Comparison of ENCODE assay signal across 8 cellular contexts in the genomic region with DNA sequence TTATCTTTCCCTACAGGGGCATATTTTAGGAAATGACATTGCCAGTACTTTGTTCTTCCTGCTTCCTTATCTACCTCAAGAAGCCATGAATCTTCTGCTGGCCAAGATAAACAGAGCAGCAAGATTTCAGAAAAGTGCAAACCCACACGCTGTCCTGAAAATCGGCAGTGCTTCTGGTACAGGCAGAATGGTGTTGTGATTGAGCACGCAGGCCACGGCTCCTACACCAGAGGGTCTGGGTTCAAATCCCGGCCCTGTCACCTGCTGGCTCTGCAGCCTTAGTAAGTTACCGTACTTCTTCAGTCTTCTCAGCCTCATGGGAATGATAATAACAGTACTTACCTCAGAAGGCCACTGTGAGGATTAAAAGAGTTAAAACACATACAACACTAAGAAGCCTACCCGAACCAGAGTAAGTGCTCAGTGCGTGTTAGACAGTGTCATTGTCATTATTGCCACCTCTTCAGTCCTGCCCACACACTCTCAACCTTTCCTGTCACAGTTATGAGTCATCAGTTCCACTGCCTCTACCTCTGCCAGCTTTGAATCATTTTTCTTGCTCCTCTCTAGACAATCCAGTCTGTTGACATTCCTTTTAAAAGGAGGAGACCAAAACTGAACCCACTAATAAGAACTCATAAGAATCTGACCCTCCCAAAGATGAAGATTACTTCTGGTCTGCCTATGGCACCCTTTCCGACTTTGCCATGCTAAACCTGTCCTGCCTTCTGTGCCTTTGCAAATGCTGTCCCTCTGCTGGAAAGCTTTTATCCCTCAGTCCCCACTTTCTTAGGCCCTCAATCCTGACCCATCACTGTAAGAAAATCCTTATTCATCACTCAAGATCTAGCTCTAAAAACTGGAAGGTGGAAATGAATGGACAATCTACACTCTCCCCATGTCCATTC. TPM values are rescaled to one million over a fixed set of nuclear protein-coding genes. Genes with fewer than 3 reads are reported as not detected.
DNase-seq lines count a peak whose midpoint lies in the region; ATAC-seq, FAIRE-seq and TF ChIP-seq lines count a peak whose summit lies in the region.

No MANE protein-coding gene starts in this region.

- H3K27me3 Mint-ChIP-seq in CD4-positive, alpha-beta T cell, result no peaks in the 10 kb centered on the region
- no peaks in the 10 kb centered on the region for H3K27me3 Mint-ChIP-seq in activated CD4-positive, alpha-beta T cell treated with anti-CD3 and anti-CD28 coated beads, Interleukin-2, amount 10 ng/mL, durations not matched to agents 7 days and 5 days

- H3K4me1 Mint-ChIP-seq in CD4-positive, alpha-beta T cell (ENCODE audit: low read depth), result peaks cover 72% of the 10 kb centered on the region
- peaks cover 85% of the 10 kb centered on the region for H3K4me1 Mint-ChIP-seq in activated CD4-positive, alpha-beta T cell treated with anti-CD3 and anti-CD28 coated beads, Interleukin-2, amount 10 ng/mL, durations not matched to agents 7 days and 5 days

- H3K4me1 ChIP-seq in esophagus (ENCODE audit: control insufficient read depth in 2 of 2, insufficient read depth in 2 of 2, low read length in 1 of 2), result peaks cover 0 to 7% of the 10 kb centered on the region in 2 donors
- peaks cover 5 to 8% of the 10 kb centered on the region in 2 donors for H3K4me1 ChIP-seq in small intestine (ENCODE audit: control insufficient read depth in 2 of 2, insufficient read depth in 1 of 2, low read depth in 1 of 2, low read length in 1 of 2)

- peak; percentile 96 for ATAC-seq in CD4-positive, alpha-beta T cell (ENCODE audit: poor library complexity)
- peak; percentile 83 for ATAC-seq in GM21360 (IDR thresholded peaks at IDR 0.05; ENCODE audit: unreplicated experiment)

- intact Hi-C loops in CD4-positive, alpha-beta T cell (cut with DNase I, micrococcal nuclease), result loop anchor here in 1 of 2 experiments (2.0 to 5.0 kb wide), 2 partner anchors 17 to 39 kb away; a partner anchor contains a TSS

- CTCF ChIA-PET in CD4-positive, alpha-beta T cell (lab: Charles Lee), result interaction anchor here (0.8 to 3.1 kb wide), 8 partner anchors 10 to 54 kb away, joined by 3 to 19 read pairs (median 4); a partner anchor contains a TSS
- CTCF ChIA-PET in activated CD4-positive, alpha-beta T cell treated with anti-CD3 and anti-CD28 coated beads, Interleukin-2, amount 10 ng/mL, durations not matched to agents 7 days and 5 days (lab: Charles Lee), result interaction anchor here (0.6 to 2.0 kb wide), 9 partner anchors 9 to 189 kb away, joined by 3 to 7 read pairs (median 3); a partner anchor contains a TSS

- H3K27ac ChIP-seq in CD4-positive, alpha-beta T cell (ENCODE audit: low read depth, low read length), result peak overlapping the region; percentile 42
- peak overlapping the region; percentile 96 to 98 for H3K27ac ChIP-seq in esophagus (ENCODE audit: low read depth in 2 of 2, low read length in 1 of 2)
- peak overlapping the region; percentile 87 to 88 for H3K27ac ChIP-seq in small intestine (ENCODE audit: low read depth in 1 of 2, low read length in 1 of 2)

- peak overlapping the region; percentile 89 for H3K27ac Mint-ChIP-seq in CD4-positive, alpha-beta T cell
- H3K27ac Mint-ChIP-seq in activated CD4-positive, alpha-beta T cell treated with anti-CD3 and anti-CD28 coated beads, Interleukin-2, amount 10 ng/mL, durations not matched to agents 7 days and 5 days, result peak overlapping the region; percentile 91

- no peaks in the 10 kb centered on the region for H3K9me3 Mint-ChIP-seq in CD4-positive, alpha-beta T cell
- no peaks in the 10 kb centered on the region for H3K9me3 Mint-ChIP-seq in activated CD4-positive, alpha-beta T cell treated with anti-CD3 and anti-CD28 coated beads, Interleukin-2, amount 10 ng/mL, durations not matched to agents 7 days and 5 days

- H3K9me3 ChIP-seq in CD4-positive, alpha-beta T cell (ENCODE audit: control insufficient read depth, low read length), result no peaks in the 10 kb centered on the region
- no peaks in the 10 kb centered on the region for H3K9me3 ChIP-seq in esophagus (ENCODE audit: control insufficient read depth in 2 of 2, insufficient read depth in 1 of 2, low read depth in 1 of 2, low read length in 1 of 2)
- no peaks in the 10 kb centered on the region for H3K9me3 ChIP-seq in small intestine (ENCODE audit: control insufficient read depth, low read depth)

- peak overlapping the region; percentile 71 for H3K4me3 Mint-ChIP-seq in CD4-positive, alpha-beta T cell
- peak overlapping the region; percentile 52 for H3K4me3 Mint-ChIP-seq in activated CD4-positive, alpha-beta T cell treated with anti-CD3 and anti-CD28 coated beads, Interleukin-2, amount 10 ng/mL, durations not matched to agents 7 days and 5 days

- POLR2A ChIA-PET in CD4-positive, alpha-beta T cell (lab: Charles Lee), result interaction anchor here (1.0 to 6.4 kb wide), 9 partner anchors 10 to 113 kb away, joined by 3 to 78 read pairs (median 6); a partner anchor contains a TSS
- POLR2A ChIA-PET in activated CD4-positive, alpha-beta T cell treated with anti-CD3 and anti-CD28 coated beads, Interleukin-2, amount 10 ng/mL, durations not matched to agents 7 days and 5 days (lab: Charles Lee), result no interaction called here

- DNase-seq in CD4-positive, alpha-beta T cell, result peak in 7 of 10 experiments; percentile 22 to 56 (median 40)
- DNase-seq in HUDEP-2 (lab: John Stamatoyannopoulos, UW; ENCODE audit: unreplicated experiment in 76 of 76), result peak in 45 of 76 experiments; percentile 3 to 75 (median 36)
- DNase-seq in activated CD4-positive, alpha-beta T cell treated with anti-CD3 and anti-CD28 coated beads, Interleukin-2, amount 10 ng/mL, durations not matched to agents 7 days and 5 days, result peak; percentile 78
- DNase-seq in small intestine, result peak; percentile 91
- no peak for DNase-seq in NCI-H82 treated with DMSO at 0.1 percent for 48 hours (lab: John Stamatoyannopoulos, UW; ENCODE audit: unreplicated experiment)
- DNase-seq in NCI-H1048 (lab: John Stamatoyannopoulos, UW), result no peak

- FAIRE-seq in small intestine (lab: Jason Lieb, UNC), result no peak

- 22 to 35% methylated on average over 9 of the region's 9 CpGs for WGBS in esophagus, 2 donors
- 9 to 35% (median 16%) methylated on average over 9 of the region's 9 CpGs for WGBS in small intestine, 3 donors

- peaks cover 35% of the 10 kb centered on the region for H3K36me3 Mint-ChIP-seq in CD4-positive, alpha-beta T cell (ENCODE audit: low read depth)
- peaks cover 50% of the 10 kb centered on the region for H3K36me3 Mint-ChIP-seq in activated CD4-positive, alpha-beta T cell treated with anti-CD3 and anti-CD28 coated beads, Interleukin-2, amount 10 ng/mL, durations not matched to agents 7 days and 5 days (ENCODE audit: low read depth)

- H3K27me3 ChIP-seq in CD4-positive, alpha-beta T cell (ENCODE audit: control insufficient read depth, insufficient read depth, low read length), result no peaks in the 10 kb centered on the region
- no peaks in the 10 kb centered on the region for H3K27me3 ChIP-seq in esophagus (ENCODE audit: control insufficient read depth in 1 of 2, insufficient read depth in 2 of 2, low read length in 2 of 2)
- H3K27me3 ChIP-seq in small intestine (ENCODE audit: control insufficient read depth in 2 of 2, insufficient read depth in 2 of 2, low read length in 2 of 2), result no peaks in the 10 kb centered on the region

- H3K36me3 ChIP-seq in esophagus (ENCODE audit: control insufficient read depth in 2 of 2, insufficient read depth in 2 of 2, low read length in 1 of 2) (no peaks in the 10 kb centered on the region), small intestine (ENCODE audit: control insufficient read depth in 2 of 2, insufficient read depth in 2 of 2, low read length in 2 of 2) (no peaks in the 10 kb centered on the region)

- H3K4me3 ChIP-seq in esophagus (ENCODE audit: low read depth in 1 of 2, low read length in 2 of 2) (peak overlapping the region; percentile 24 to 29), small intestine (ENCODE audit: low read depth in 1 of 2, low read length in 2 of 2) (peak overlapping the region; percentile 19 to 33)

- TF ChIP-seq CTCF in CD4-positive, alpha-beta T cell (IDR thresholded peaks at IDR 0.05), result no peak

RNA-seq across cellular contexts. Expression of a gene that starts 10.7 kb away (rescaled TPM):
- total RNA-seq in CD4-positive, alpha-beta T cell, result 10 to 100 TPM; 29.0 to 30.2 TPM
- total RNA-seq in activated CD4-positive, alpha-beta T cell treated with anti-CD3 and anti-CD28 coated beads, Interleukin-2, amount 10 ng/mL, durations not matched to agents 7 days and 5 days, result 10 to 100 TPM; 21.2 to 22.0 TPM
- polyA plus RNA-seq in esophagus, result 10 to 100 TPM; 18.8 to 34.1 TPM
- 1 to 10 TPM; 3.0 to 4.0 (median 3.9) TPM for polyA plus RNA-seq in small intestine

RNA-seq across cellular contexts. Expression of a gene that starts 16.6 kb away (rescaled TPM):
- 10 to 100 TPM; 26.7 to 30.3 TPM for total RNA-seq in CD4-positive, alpha-beta T cell
- 100 to 1,000 TPM; 117 to 122 TPM for total RNA-seq in activated CD4-positive, alpha-beta T cell treated with anti-CD3 and anti-CD28 coated beads, Interleukin-2, amount 10 ng/mL, durations not matched to agents 7 days and 5 days
- polyA plus RNA-seq in esophagus, result 1 to 10 TPM; 6.1 to 7.0 TPM
- 10 to 100 TPM in 1 of 3 donors, 1 to 10 TPM in 2; 4.2 to 21.6 (median 5.0) TPM for polyA plus RNA-seq in small intestine

RNA-seq across cellular contexts. Expression of a gene that starts 22.7 kb away (rescaled TPM):
- total RNA-seq in CD4-positive, alpha-beta T cell, result 1 to 10 TPM in 1 of 2 experiments, under 1 TPM in 1; 0.95 to 1.8 TPM
- 1 to 10 TPM; 5.5 to 6.0 TPM for total RNA-seq in activated CD4-positive, alpha-beta T cell treated with anti-CD3 and anti-CD28 coated beads, Interleukin-2, amount 10 ng/mL, durations not matched to agents 7 days and 5 days
- polyA plus RNA-seq in esophagus (100 to 1,000 TPM; 150 to 185 TPM), small intestine (10 to 100 TPM in 1 of 3 donors, 1 to 10 TPM in 2; 1.6 to 27.5 (median 3.1) TPM)

Comparison
In these comparisons a context has a peak if more than half of its experiments do, and no peak if none do; other contexts are left out.
1. DNase-seq: peak in CD4-positive, alpha-beta T cell (7 of 10), HUDEP-2 (45 of 76), activated CD4-positive, alpha-beta T cell treated with anti-CD3 and anti-CD28 coated beads, Interleukin-2, amount 10 ng/mL, durations not matched to agents 7 days and 5 days (single experiment) and small intestine (single experiment); none in NCI-H82 treated with DMSO at 0.1 percent for 48 hours (single experiment) and NCI-H1048 (single experiment).
2. H3K27ac ChIP-seq: peak in every context shown above with its lines; median percentile 97 in esophagus; 88 in small intestine; 42 in CD4-positive, alpha-beta T cell.